9 cellular contexts compared by ENCODE assay signal in the genomic region with DNA sequence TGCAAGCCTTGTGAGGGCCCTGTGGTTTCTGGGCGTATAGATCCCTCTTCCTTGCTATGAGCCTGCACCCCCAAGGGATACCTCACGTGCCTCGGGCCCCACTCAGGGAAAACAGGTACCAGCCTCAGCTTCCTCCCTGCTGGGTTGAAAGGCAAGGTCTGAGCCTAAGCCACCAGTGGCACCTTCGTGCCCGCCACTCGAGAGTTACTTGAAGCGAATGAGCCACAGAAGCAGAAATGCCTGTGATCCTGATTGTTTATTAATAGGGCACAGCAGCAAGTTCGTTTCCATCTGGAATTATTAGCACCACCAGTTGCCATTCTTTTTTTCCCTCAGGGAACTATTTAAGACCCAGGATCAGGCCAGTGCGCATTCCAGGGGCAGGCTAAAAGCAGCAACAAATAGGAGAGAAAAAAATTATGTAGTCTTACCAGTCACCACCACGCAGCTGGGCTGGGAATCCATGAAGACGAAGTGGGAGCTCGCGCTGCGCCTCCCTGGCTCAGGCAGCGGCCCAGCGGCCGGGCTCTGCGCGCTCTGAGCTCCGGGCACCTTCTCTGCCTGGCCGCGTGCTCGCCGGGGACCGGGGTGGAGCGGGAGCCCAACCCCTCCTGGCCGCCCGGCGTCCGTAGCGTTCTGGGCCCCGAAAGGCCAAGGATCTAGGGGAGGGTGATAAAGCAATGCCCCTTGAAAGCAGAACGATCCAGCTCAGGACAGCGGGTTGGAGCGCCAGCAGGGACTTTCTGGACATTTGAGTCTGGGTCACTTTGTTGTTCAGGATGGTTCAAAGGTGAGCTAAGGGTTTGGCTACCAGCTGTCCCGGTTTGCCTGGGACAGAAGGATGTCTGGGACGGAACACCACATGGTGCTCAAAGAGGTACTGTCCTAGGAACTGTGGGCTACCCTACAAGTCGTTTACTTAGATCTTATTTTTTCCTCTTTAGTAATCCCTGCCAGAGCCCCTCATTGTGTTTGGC. TPM values are rescaled to one million over a fixed set of nuclear protein-coding genes. Genes with fewer than 3 reads are reported as not detected.
DNase-seq lines count a peak whose midpoint lies in the region; ATAC-seq and TF ChIP-seq lines count a peak whose summit lies in the region.
"Not testable (repeated sequence)": the region's sequence is repeated elsewhere in the genome, so short reads cannot be mapped to it uniquely, and the experiment has no call there.
"Had no signal": no experiment of that assay in that cellular context is flagged by ENCODE, and none has a peak within 500 bp of the region (broad histone marks: within the 10 kb centered on the region; RNA-seq: fewer than 3 reads in every experiment).

No MANE protein-coding gene starts in this region.

- ATAC-seq in GM23338, result peak; percentile 97
- peak; percentile 28 for ATAC-seq in gastroesophageal sphincter
- ATAC-seq in gastrocnemius medialis, result peak; percentile 78

- TF ChIP-seq CTCF in GM23338 (conservative IDR thresholded peaks at IDR 0.05; ENCODE audit: low read depth in 2 of 2); ascending aorta (IDR thresholded peaks at IDR 0.05); gastroesophageal sphincter (IDR thresholded peaks at IDR 0.05); right atrium auricular region (IDR thresholded peaks at IDR 0.05); gastrocnemius medialis (IDR thresholded peaks at IDR 0.05 in 4 of 5, conservative IDR thresholded peaks at IDR 0.05 in 1 of 5); vagina (IDR thresholded peaks at IDR 0.05): not testable (repeated sequence)

- not testable (repeated sequence) for H3K4me3 Mint-ChIP-seq in GM23338

- H2BK15ac ChIP-seq in neuronal stem cell (ENCODE audit: low read length), result not testable (repeated sequence)

- not testable (repeated sequence) for H2AK5ac ChIP-seq in neuronal stem cell (ENCODE audit: low read depth, low read length)

- H3K4me1 Mint-ChIP-seq in GM23338, result not testable (repeated sequence)

- TF ChIP-seq POLR2A in gastroesophageal sphincter (IDR thresholded peaks at IDR 0.05); vagina (IDR thresholded peaks at IDR 0.05): not testable (repeated sequence)
- peak; percentile 20 to 58 for TF ChIP-seq POLR2A in gastrocnemius medialis (IDR thresholded peaks at IDR 0.05)

- H3K4me3 ChIP-seq in GM23338 (0 out of 2 replicates have a peak overlapping the region, but pooled peaks have one; percentile 18), ascending aorta (peak overlapping the region in 1 of 2 donors; percentile 37), gastrocnemius medialis (peak overlapping the region; percentile 37 to 53 (median 44))
- not testable (repeated sequence) for H3K4me3 ChIP-seq in gastroesophageal sphincter; right atrium auricular region; neuronal stem cell (ENCODE audit: low read length in 2 of 2); vagina

- not testable (repeated sequence) for H3K9me3 Mint-ChIP-seq in GM23338

- H3K27me3 Mint-ChIP-seq in GM23338 (ENCODE audit: insufficient read depth, low read depth, poor library complexity), result not testable (repeated sequence)

- intact Hi-C loops in ascending aorta (cut with DNase I) (loop anchor here (5.0 kb wide), 1 partner anchor 1037 kb away; no protein-coding TSS in a partner anchor), gastrocnemius medialis (cut with DNase I; ENCODE audit: low total_unique reads) (loop anchor here (5.0 kb wide), 2 partner anchors 52 to 63 kb away; no protein-coding TSS in a partner anchor)
- intact Hi-C loops in vagina (cut with DNase I), result not testable (repeated sequence)

- H3K79me2 ChIP-seq in GM23338 (replicated peaks; ENCODE audit: insufficient read depth), result not testable (repeated sequence)

- H3K23ac ChIP-seq in neuronal stem cell (ENCODE audit: low read depth, low read length, poor library complexity), result not testable (repeated sequence)

- not testable (repeated sequence) for H3F3A ChIP-seq in GM23338 (replicated peaks; ENCODE audit: low read depth)

- not testable (repeated sequence) for TF ChIP-seq EP300 in gastroesophageal sphincter (IDR thresholded peaks at IDR 0.05)

- peak overlapping the region; percentile 19 for H3K18ac ChIP-seq in neuronal stem cell (ENCODE audit: low read length)

- H3K4ac ChIP-seq in neuronal stem cell (ENCODE audit: low read length), result not testable (repeated sequence)

- H3K9me2 ChIP-seq in GM23338 (ENCODE audit: insufficient read depth), result not testable (repeated sequence)

- H3K9me3 ChIP-seq in ascending aorta; gastroesophageal sphincter; right atrium auricular region; neuronal stem cell (replicated peaks in 1 of 2; ENCODE audit: control insufficient read depth in 2 of 2, insufficient read depth in 1 of 2, low read depth in 1 of 2, low read length in 2 of 2); gastrocnemius medialis; vagina: not testable (repeated sequence)

- H4K20me1 ChIP-seq in GM23338 (replicated peaks; ENCODE audit: insufficient read depth), result not testable (repeated sequence)

- H4K8ac ChIP-seq in neuronal stem cell (ENCODE audit: low read depth, low read length), result not testable (repeated sequence)

- DNase-seq in GM23338 (ENCODE audit: low spot score) (peak; percentile 74), left kidney (ENCODE audit: low read depth, low spot score) (peak; percentile 66), gastrocnemius medialis (peak; percentile 36 to 53), vagina (ENCODE audit: extremely low spot score in 2 of 2) (peak in 1 of 2 donors; percentile 52)
- not testable (repeated sequence) for DNase-seq in ascending aorta (ENCODE audit: low spot score in 2 of 2); right atrium auricular region (ENCODE audit: low spot score); neuronal stem cell (ENCODE audit: low spot score)

- H3K27ac Mint-ChIP-seq in GM23338, result not testable (repeated sequence)

- H3K27ac ChIP-seq in GM23338 (ENCODE audit: low read depth); neuronal stem cell (replicated peaks; ENCODE audit: low read length): not testable (repeated sequence)
- H3K27ac ChIP-seq in ascending aorta (peak overlapping the region; percentile 11 to 65), gastroesophageal sphincter (peak overlapping the region in 1 of 4 donors; percentile 27), right atrium auricular region (peak overlapping the region; percentile 46 to 62), gastrocnemius medialis (peak overlapping the region; percentile 83 to 89 (median 85)), vagina (peak overlapping the region; percentile 39)

- in situ Hi-C loops in gastrocnemius medialis (cut with MboI; ENCODE audit: low sequenced_read_pairs in 4 of 4), result not testable (repeated sequence)

- not testable (repeated sequence) for H2BK120ac ChIP-seq in neuronal stem cell (ENCODE audit: low read depth, low read length)

- H3K9ac ChIP-seq in neuronal stem cell (ENCODE audit: low read depth, low read length, poor library complexity), result not testable (repeated sequence)

- H2BK5ac ChIP-seq in neuronal stem cell (ENCODE audit: low read length), result not testable (repeated sequence)

- peak overlapping the region; percentile 48; the same call in 1 of the 2 replicates for H3K4me2 ChIP-seq in GM23338
- not testable (repeated sequence) for H3K4me2 ChIP-seq in neuronal stem cell (ENCODE audit: insufficient read depth, low read length, poor library complexity, severe bottlenecking)

- not testable (repeated sequence) for H2BK12ac ChIP-seq in neuronal stem cell (ENCODE audit: low read length)

- H3K27me3 ChIP-seq in GM23338 (ENCODE audit: insufficient read depth); ascending aorta; gastroesophageal sphincter; right atrium auricular region; gastrocnemius medialis; vagina: not testable (repeated sequence)
- peaks cover 0 to 11% (median 8%) of the 10 kb centered on the region in 3 experiments for H3K27me3 ChIP-seq in neuronal stem cell (ENCODE audit: control insufficient read depth in 3 of 3, insufficient read depth in 3 of 3, low read depth in 1 of 3, low read length in 3 of 3)

- not testable (repeated sequence) for H3K36me3 ChIP-seq in GM23338 (ENCODE audit: insufficient read depth); ascending aorta; gastroesophageal sphincter; right atrium auricular region; neuronal stem cell (replicated peaks in 1 of 2; ENCODE audit: control insufficient read depth in 2 of 2, insufficient read depth in 2 of 2, low read length in 2 of 2); gastrocnemius medialis; vagina

- H3K79me1 ChIP-seq in neuronal stem cell (ENCODE audit: low read depth, low read length), result not testable (repeated sequence)

- not testable (repeated sequence) for H3K4me1 ChIP-seq in GM23338 (ENCODE audit: insufficient read depth); ascending aorta; gastroesophageal sphincter; right atrium auricular region; neuronal stem cell (ENCODE audit: control insufficient read depth in 2 of 2, insufficient read depth in 1 of 2, low read depth in 1 of 2, low read length in 2 of 2); vagina
- peaks cover 10 to 16% of the 10 kb centered on the region in 2 donors for H3K4me1 ChIP-seq in gastrocnemius medialis

- not testable (repeated sequence) for H4K91ac ChIP-seq in neuronal stem cell (ENCODE audit: low read depth, low read length, poor library complexity)

- H3K36me3 Mint-ChIP-seq in GM23338 (ENCODE audit: low read depth), result not testable (repeated sequence)

- 62 to 65% methylated on average over 4 to 6 of the region's 38 CpGs for WGBS in gastroesophageal sphincter (ENCODE audit: low coverage in 1 of 2), 2 donors
- no CpG with 5 or more reads among the region's 38 CpGs for WGBS in neuronal stem cell (ENCODE audit: extremely low coverage in 2 of 2, insufficient read length in 2 of 2, insufficient replicate concordance in 1 of 2), 2 donors

- peak overlapping the region; percentile 96 for H2AFZ ChIP-seq in GM23338
- not testable (repeated sequence) for H2AFZ ChIP-seq in neuronal stem cell (ENCODE audit: low read length)

- H3K14ac ChIP-seq in neuronal stem cell (ENCODE audit: low read length), result peak overlapping the region; percentile 8

RNA-seq across cellular contexts. Expression of gene PGPEP1L, which starts 2.3 kb away (rescaled TPM):
- not detected in 2 replicates for total RNA-seq in GM23338 (2014; rRNA removed; shearing (Covaris generic))
- polyA plus RNA-seq in GM23338 (2016; fragmentation: Nextera tagmentation; extraction: Ambion mirVana), result not detected in 2 replicates
- not detected for total RNA-seq in ascending aorta
- not detected for total RNA-seq in gastroesophageal sphincter
- total RNA-seq in right atrium auricular region, result 1 to 10 TPM in 1 of 2 donors, under 1 TPM in 1; 0.74 to 1.3 TPM
- not detected for polyA plus RNA-seq in neuronal stem cell (2013, experiment 1 of 2)
- polyA plus RNA-seq in neuronal stem cell (2013, experiment 2 of 2), result not detected
- 1 to 10 TPM; 2.9 to 7.1 (median 3.5) TPM for total RNA-seq in gastrocnemius medialis
- total RNA-seq in vagina, result not detected
- total RNA-seq: HFFc6 had no signal

Comparison
In these comparisons a context has a peak if more than half of its experiments do, and no peak if none do; other contexts are left out.
1. ATAC-seq: peak in every context shown above with its lines; median percentile 97 in GM23338; 78 in gastrocnemius medialis; 28 in gastroesophageal sphincter.